26 cellular contexts compared by ENCODE assay signal in the genomic region with DNA sequence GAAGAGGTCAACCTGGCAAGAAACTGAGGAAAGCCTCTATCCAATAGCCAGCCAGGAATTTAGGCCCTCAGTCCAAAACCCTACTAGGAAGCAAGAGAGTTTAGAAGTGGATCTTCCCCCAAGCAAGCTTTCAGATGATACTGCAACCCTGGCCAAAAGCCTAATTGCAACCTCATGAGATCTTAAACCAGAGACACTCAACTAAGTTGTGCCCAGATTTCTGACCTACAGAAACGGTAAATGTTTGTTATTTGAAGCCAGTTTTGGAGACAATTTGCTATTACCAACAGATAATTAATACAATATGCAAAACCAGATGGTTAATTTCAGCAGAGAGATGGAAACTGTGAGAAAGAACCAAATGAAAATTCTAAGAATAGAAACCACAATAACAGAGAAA.
"Had no signal": no experiment of that assay in that cellular context is flagged by ENCODE, and none has a peak within 500 bp of the region (broad histone marks: within the 10 kb centered on the region; RNA-seq: fewer than 3 reads in every experiment).

No MANE protein-coding gene starts in this region.

- H3K79me2 ChIP-seq: hepatocyte had no signal

- H3K4me3 ChIP-seq: colonic mucosa, coronary artery, dorsolateral prefrontal cortex, esophagus muscularis mucosa, esophagus squamous epithelium, gastrocnemius medialis, gastroesophageal sphincter, heart left ventricle, heart right ventricle, hepatocyte had no signal

- H3K27ac ChIP-seq: colonic mucosa, coronary artery, dorsolateral prefrontal cortex, epithelial cell of prostate, esophagus muscularis mucosa, esophagus squamous epithelium, foreskin keratinocyte, gastrocnemius medialis, gastroesophageal sphincter, heart left ventricle, heart right ventricle, hepatocyte had no signal

- H2AFZ ChIP-seq: hepatocyte had no signal

- H3K27me3 ChIP-seq: colonic mucosa, esophagus muscularis mucosa, gastrocnemius medialis, gastroesophageal sphincter, heart left ventricle, hepatocyte had no signal

- H3K9me3 ChIP-seq: colonic mucosa, esophagus squamous epithelium, gastrocnemius medialis had no signal

- ATAC-seq: effector memory CD8-positive, alpha-beta T cell; esophagus mucosa; foreskin keratinocyte; gastrocnemius medialis; gastroesophageal sphincter; heart left ventricle; heart right ventricle had no signal

- DNase-seq: colonic mucosa; cortex of kidney; dermis blood vessel endothelial cell; dorsolateral prefrontal cortex; effector CD4-positive, alpha-beta T cell; effector CD8-positive, alpha-beta T cell; effector memory CD4-positive, alpha-beta T cell; effector memory CD8-positive, alpha-beta T cell; endodermal cell; erythroblast; esophagus squamous epithelium; foreskin fibroblast; foreskin keratinocyte; foreskin melanocyte; gastrocnemius medialis; glutamatergic neuron; head of caudate nucleus; heart left ventricle; heart right ventricle; hippocampal formation had no signal

- H3K36me3 ChIP-seq: colonic mucosa, esophagus muscularis mucosa, esophagus squamous epithelium, gastrocnemius medialis, gastroesophageal sphincter, heart left ventricle, heart right ventricle had no signal

- H3K4me1 ChIP-seq: colonic mucosa, esophagus muscularis mucosa, esophagus squamous epithelium, foreskin keratinocyte, gastrocnemius medialis, gastroesophageal sphincter, heart left ventricle, heart right ventricle had no signal

- H3K4me2 ChIP-seq: hepatocyte had no signal
